1 cellular context compared by ENCODE assay signal in the genomic region with DNA sequence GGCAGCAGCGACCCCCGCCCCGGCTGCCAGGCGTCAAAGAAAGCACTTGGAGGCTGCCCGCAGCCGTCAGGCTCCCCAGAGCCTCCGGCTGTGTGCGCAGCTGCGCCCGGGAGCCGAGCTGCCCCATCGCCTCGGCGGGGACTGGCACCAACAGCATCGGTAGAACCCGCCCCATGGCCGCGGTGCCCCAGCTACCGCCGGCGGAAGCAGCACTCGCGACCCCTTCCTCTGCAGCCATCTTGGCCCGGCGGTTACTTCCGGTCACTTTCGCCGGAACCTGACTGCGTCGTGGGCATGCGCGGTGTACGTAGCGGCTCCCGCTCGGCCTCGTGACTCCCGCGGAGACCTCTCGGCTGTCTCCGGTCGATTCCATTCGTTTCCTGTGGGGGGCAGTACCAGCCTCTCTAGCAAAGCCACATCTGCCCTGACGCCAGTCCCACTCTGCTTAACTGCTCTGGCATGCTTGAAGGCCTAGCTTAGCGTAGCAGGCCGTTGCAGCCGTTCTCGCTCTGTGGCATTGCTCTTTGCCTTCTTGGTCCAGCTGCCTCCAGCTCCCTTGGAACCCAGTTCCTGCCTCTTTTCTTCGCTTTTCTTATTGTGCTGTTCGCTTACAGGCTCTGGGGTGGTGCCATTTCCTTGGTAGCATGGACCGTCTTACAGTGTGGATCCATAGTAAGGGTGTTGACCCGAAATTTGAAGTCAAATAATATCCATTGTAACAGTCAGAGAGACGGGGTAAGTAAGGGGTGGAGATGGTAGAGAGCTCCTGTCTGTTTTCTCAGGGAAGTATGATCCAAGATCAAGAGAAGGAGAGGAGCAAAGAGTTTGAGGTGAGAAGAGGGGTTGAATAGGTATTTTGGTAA.
A peak's percentile ranks its signal among the peaks of the same experiment; 100 is the strongest.
TF ChIP-seq lines count a peak whose summit lies in the region.

A gene with protein sequence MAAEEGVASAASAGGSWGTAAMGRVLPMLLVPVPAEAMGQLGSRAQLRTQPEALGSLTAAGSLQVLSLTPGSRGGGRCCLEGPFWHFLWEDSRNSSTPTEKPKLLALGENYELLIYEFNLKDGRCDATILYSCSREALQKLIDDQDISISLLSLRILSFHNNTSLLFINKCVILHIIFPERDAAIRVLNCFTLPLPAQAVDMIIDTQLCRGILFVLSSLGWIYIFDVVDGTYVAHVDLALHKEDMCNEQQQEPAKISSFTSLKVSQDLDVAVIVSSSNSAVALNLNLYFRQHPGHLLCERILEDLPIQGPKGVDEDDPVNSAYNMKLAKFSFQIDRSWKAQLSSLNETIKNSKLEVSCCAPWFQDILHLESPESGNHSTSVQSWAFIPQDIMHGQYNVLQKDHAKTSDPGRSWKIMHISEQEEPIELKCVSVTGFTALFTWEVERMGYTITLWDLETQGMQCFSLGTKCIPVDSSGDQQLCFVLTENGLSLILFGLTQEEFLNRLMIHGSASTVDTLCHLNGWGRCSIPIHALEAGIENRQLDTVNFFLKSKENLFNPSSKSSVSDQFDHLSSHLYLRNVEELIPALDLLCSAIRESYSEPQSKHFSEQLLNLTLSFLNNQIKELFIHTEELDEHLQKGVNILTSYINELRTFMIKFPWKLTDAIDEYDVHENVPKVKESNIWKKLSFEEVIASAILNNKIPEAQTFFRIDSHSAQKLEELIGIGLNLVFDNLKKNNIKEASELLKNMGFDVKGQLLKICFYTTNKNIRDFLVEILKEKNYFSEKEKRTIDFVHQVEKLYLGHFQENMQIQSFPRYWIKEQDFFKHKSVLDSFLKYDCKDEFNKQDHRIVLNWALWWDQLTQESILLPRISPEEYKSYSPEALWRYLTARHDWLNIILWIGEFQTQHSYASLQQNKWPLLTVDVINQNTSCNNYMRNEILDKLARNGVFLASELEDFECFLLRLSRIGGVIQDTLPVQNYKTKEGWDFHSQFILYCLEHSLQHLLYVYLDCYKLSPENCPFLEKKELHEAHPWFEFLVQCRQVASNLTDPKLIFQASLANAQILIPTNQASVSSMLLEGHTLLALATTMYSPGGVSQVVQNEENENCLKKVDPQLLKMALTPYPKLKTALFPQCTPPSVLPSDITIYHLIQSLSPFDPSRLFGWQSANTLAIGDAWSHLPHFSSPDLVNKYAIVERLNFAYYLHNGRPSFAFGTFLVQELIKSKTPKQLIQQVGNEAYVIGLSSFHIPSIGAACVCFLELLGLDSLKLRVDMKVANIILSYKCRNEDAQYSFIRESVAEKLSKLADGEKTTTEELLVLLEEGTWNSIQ (N-terminal part only) (minus strand): TSS at position 253 of the 863 bp plus-strand sequence. CDS start 15 bp downstream, at position 238.

TF ChIP-seq in GM12878, 131 proteins besides CTCF, POLR2A, EP300 and RAD21 (continued from another document and continues in another):
- TF ChIP-seq, protein P1, sequence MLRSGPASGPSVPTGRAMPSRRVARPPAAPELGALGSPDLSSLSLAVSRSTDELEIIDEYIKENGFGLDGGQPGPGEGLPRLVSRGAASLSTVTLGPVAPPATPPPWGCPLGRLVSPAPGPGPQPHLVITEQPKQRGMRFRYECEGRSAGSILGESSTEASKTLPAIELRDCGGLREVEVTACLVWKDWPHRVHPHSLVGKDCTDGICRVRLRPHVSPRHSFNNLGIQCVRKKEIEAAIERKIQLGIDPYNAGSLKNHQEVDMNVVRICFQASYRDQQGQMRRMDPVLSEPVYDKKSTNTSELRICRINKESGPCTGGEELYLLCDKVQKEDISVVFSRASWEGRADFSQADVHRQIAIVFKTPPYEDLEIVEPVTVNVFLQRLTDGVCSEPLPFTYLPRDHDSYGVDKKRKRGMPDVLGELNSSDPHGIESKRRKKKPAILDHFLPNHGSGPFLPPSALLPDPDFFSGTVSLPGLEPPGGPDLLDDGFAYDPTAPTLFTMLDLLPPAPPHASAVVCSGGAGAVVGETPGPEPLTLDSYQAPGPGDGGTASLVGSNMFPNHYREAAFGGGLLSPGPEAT (IDR thresholded peaks at IDR 0.05; ENCODE audit: low read depth), result peak; percentile 29; the same call in 1 of the 2 replicates
- TF ChIP-seq ETV6 (conservative IDR thresholded peaks at IDR 0.05 in 1 of 2, IDR thresholded peaks at IDR 0.05 in 1 of 2; ENCODE audit: borderline replicate concordance in 1 of 2, low read depth in 1 of 2) (no peak; a peak in 1 of 4 replicates), SREBF1 (IDR thresholded peaks at IDR 0.05; ENCODE audit: low read length) (no peak), ASH2L (IDR thresholded peaks at IDR 0.05; ENCODE audit: borderline replicate concordance, low read depth) (peak; percentile 98), STAT1 (conservative IDR thresholded peaks at IDR 0.05) (no peak), TCF7 (IDR thresholded peaks at IDR 0.05; ENCODE audit: borderline replicate concordance) (no peak), RFX5 (IDR thresholded peaks at IDR 0.05; ENCODE audit: low read depth, low read length) (peak; percentile 76), CREB1 (IDR thresholded peaks at IDR 0.05; ENCODE audit: low read depth) (peak; percentile 58; the same call in 1 of the 2 replicates), CHD2 (IDR thresholded peaks at IDR 0.05; ENCODE audit: borderline replicate concordance, low read depth, low read length) (peak; percentile 63; the same call in 1 of the 2 replicates), SMARCA5 (IDR thresholded peaks at IDR 0.05) (peak; percentile 86), NRF1 (conservative IDR thresholded peaks at IDR 0.05; ENCODE audit: low read depth, low read length) (peak; percentile 92), BACH1 (IDR thresholded peaks at IDR 0.05; ENCODE audit: borderline replicate concordance) (peak; percentile 82), CREM (IDR thresholded peaks at IDR 0.05; ENCODE audit: low read depth) (peak; percentile 47; the same call in 1 of the 2 replicates), TCF3 (IDR thresholded peaks at IDR 0.05; ENCODE audit: borderline replicate concordance, insufficient read depth, low read depth, low read length) (no peak; the same call in 1 of the 2 replicates), JUND (IDR thresholded peaks at IDR 0.05; ENCODE audit: low read depth, low read length) (no peak), YY1 (IDR thresholded peaks at IDR 0.05; ENCODE audit: low read depth, low read length) (peak; percentile 98), BMI1 (IDR thresholded peaks at IDR 0.05; ENCODE audit: borderline replicate concordance) (no peak), RBBP5 (conservative IDR thresholded peaks at IDR 0.05) (no peak), FOXM1 (IDR thresholded peaks at IDR 0.05; ENCODE audit: low read depth, low read length) (peak; percentile 73; the same call in 1 of the 2 replicates), TAF1 (IDR thresholded peaks at IDR 0.05; ENCODE audit: borderline replicate concordance, low read depth, low read length) (peak; percentile 92)
- TF ChIP-seq, protein P2, sequence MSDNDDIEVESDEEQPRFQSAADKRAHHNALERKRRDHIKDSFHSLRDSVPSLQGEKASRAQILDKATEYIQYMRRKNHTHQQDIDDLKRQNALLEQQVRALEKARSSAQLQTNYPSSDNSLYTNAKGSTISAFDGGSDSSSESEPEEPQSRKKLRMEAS (IDR thresholded peaks at IDR 0.05; ENCODE audit: low read depth, low read length), result peak; percentile 95
- TF ChIP-seq, protein P3, sequence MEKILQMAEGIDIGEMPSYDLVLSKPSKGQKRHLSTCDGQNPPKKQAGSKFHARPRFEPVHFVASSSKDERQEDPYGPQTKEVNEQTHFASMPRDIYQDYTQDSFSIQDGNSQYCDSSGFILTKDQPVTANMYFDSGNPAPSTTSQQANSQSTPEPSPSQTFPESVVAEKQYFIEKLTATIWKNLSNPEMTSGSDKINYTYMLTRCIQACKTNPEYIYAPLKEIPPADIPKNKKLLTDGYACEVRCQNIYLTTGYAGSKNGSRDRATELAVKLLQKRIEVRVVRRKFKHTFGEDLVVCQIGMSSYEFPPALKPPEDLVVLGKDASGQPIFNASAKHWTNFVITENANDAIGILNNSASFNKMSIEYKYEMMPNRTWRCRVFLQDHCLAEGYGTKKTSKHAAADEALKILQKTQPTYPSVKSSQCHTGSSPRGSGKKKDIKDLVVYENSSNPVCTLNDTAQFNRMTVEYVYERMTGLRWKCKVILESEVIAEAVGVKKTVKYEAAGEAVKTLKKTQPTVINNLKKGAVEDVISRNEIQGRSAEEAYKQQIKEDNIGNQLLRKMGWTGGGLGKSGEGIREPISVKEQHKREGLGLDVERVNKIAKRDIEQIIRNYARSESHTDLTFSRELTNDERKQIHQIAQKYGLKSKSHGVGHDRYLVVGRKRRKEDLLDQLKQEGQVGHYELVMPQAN (conservative IDR thresholded peaks at IDR 0.05), result peak; percentile 83; the same call in 1 of the 2 replicates
- TF ChIP-seq, protein P4, sequence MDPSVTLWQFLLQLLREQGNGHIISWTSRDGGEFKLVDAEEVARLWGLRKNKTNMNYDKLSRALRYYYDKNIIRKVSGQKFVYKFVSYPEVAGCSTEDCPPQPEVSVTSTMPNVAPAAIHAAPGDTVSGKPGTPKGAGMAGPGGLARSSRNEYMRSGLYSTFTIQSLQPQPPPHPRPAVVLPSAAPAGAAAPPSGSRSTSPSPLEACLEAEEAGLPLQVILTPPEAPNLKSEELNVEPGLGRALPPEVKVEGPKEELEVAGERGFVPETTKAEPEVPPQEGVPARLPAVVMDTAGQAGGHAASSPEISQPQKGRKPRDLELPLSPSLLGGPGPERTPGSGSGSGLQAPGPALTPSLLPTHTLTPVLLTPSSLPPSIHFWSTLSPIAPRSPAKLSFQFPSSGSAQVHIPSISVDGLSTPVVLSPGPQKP (IDR thresholded peaks at IDR 0.05; ENCODE audit: low read depth, low read length), result peak; percentile 95
- TF ChIP-seq, protein P5, sequence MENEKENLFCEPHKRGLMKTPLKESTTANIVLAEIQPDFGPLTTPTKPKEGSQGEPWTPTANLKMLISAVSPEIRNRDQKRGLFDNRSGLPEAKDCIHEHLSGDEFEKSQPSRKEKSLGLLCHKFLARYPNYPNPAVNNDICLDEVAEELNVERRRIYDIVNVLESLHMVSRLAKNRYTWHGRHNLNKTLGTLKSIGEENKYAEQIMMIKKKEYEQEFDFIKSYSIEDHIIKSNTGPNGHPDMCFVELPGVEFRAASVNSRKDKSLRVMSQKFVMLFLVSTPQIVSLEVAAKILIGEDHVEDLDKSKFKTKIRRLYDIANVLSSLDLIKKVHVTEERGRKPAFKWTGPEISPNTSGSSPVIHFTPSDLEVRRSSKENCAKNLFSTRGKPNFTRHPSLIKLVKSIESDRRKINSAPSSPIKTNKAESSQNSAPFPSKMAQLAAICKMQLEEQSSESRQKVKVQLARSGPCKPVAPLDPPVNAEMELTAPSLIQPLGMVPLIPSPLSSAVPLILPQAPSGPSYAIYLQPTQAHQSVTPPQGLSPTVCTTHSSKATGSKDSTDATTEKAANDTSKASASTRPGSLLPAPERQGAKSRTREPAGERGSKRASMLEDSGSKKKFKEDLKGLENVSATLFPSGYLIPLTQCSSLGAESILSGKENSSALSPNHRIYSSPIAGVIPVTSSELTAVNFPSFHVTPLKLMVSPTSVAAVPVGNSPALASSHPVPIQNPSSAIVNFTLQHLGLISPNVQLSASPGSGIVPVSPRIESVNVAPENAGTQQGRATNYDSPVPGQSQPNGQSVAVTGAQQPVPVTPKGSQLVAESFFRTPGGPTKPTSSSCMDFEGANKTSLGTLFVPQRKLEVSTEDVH (IDR thresholded peaks at IDR 0.05; ENCODE audit: low read depth, partially characterized antibody), result no peak
- TF ChIP-seq, protein P6, sequence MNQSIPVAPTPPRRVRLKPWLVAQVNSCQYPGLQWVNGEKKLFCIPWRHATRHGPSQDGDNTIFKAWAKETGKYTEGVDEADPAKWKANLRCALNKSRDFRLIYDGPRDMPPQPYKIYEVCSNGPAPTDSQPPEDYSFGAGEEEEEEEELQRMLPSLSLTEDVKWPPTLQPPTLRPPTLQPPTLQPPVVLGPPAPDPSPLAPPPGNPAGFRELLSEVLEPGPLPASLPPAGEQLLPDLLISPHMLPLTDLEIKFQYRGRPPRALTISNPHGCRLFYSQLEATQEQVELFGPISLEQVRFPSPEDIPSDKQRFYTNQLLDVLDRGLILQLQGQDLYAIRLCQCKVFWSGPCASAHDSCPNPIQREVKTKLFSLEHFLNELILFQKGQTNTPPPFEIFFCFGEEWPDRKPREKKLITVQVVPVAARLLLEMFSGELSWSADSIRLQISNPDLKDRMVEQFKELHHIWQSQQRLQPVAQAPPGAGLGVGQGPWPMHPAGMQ (IDR thresholded peaks at IDR 0.05; ENCODE audit: borderline replicate concordance), result no peak
- TF ChIP-seq, protein P7, sequence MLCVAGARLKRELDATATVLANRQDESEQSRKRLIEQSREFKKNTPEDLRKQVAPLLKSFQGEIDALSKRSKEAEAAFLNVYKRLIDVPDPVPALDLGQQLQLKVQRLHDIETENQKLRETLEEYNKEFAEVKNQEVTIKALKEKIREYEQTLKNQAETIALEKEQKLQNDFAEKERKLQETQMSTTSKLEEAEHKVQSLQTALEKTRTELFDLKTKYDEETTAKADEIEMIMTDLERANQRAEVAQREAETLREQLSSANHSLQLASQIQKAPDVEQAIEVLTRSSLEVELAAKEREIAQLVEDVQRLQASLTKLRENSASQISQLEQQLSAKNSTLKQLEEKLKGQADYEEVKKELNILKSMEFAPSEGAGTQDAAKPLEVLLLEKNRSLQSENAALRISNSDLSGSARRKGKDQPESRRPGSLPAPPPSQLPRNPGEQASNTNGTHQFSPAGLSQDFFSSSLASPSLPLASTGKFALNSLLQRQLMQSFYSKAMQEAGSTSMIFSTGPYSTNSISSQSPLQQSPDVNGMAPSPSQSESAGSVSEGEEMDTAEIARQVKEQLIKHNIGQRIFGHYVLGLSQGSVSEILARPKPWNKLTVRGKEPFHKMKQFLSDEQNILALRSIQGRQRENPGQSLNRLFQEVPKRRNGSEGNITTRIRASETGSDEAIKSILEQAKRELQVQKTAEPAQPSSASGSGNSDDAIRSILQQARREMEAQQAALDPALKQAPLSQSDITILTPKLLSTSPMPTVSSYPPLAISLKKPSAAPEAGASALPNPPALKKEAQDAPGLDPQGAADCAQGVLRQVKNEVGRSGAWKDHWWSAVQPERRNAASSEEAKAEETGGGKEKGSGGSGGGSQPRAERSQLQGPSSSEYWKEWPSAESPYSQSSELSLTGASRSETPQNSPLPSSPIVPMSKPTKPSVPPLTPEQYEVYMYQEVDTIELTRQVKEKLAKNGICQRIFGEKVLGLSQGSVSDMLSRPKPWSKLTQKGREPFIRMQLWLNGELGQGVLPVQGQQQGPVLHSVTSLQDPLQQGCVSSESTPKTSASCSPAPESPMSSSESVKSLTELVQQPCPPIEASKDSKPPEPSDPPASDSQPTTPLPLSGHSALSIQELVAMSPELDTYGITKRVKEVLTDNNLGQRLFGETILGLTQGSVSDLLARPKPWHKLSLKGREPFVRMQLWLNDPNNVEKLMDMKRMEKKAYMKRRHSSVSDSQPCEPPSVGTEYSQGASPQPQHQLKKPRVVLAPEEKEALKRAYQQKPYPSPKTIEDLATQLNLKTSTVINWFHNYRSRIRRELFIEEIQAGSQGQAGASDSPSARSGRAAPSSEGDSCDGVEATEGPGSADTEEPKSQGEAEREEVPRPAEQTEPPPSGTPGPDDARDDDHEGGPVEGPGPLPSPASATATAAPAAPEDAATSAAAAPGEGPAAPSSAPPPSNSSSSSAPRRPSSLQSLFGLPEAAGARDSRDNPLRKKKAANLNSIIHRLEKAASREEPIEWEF (IDR thresholded peaks at IDR 0.05; ENCODE audit: insufficient replicate concordance, low read depth, low read length), result peak; percentile 13
- TF ChIP-seq, protein P8, sequence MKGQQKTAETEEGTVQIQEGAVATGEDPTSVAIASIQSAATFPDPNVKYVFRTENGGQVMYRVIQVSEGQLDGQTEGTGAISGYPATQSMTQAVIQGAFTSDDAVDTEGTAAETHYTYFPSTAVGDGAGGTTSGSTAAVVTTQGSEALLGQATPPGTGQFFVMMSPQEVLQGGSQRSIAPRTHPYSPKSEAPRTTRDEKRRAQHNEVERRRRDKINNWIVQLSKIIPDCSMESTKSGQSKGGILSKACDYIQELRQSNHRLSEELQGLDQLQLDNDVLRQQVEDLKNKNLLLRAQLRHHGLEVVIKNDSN (IDR thresholded peaks at IDR 0.05; ENCODE audit: borderline replicate concordance, extremely low read length, insufficient read depth, low read depth, low read length), result peak; percentile 87
- TF ChIP-seq, protein P9, sequence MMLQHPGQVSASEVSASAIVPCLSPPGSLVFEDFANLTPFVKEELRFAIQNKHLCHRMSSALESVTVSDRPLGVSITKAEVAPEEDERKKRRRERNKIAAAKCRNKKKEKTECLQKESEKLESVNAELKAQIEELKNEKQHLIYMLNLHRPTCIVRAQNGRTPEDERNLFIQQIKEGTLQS (IDR thresholded peaks at IDR 0.05; ENCODE audit: borderline replicate concordance, extremely low read depth, low read depth, low read length), result peak; percentile 35; the same call in 1 of the 2 replicates
